In genomic region chr6:166610104-166610503, GRCh38 we compare ENCODE assay signal across 19 cellular contexts. TPM values are rescaled to one million over a fixed set of nuclear protein-coding genes. Genes with fewer than 3 reads are reported as not detected.
A peak's percentile ranks its signal among the peaks of the same experiment; 100 is the strongest.
DNase-seq lines count a peak whose midpoint lies in the region; ATAC-seq and TF ChIP-seq lines count a peak whose summit lies in the region.
"Had no signal": no experiment of that assay in that cellular context is flagged by ENCODE, and none has a peak within 500 bp of the region (broad histone marks: within the 10 kb centered on the region; RNA-seq: fewer than 3 reads in every experiment).

No MANE protein-coding gene starts in this region.

- POLR2A ChIA-PET in CD4-positive, alpha-beta memory T cell (lab: Charles Lee; ENCODE audit: partially characterized antibody), result no interaction called here

- no peaks in the 10 kb centered on the region for H3K27me3 Mint-ChIP-seq in activated CD8-positive, alpha-beta memory T cell treated with anti-CD3 and anti-CD28 coated beads, Interleukin-2, amount 10 ng/mL, durations not matched to agents 7 days and 5 days
- no peaks in the 10 kb centered on the region for H3K27me3 Mint-ChIP-seq in endodermal cell (ENCODE audit: insufficient read depth)
- H3K27me3 Mint-ChIP-seq in neural progenitor cell (ENCODE audit: insufficient read depth, low read depth), result peaks cover 4% of the 10 kb centered on the region
- H3K27me3 Mint-ChIP-seq in CD4-positive, alpha-beta memory T cell, result no peaks in the 10 kb centered on the region

- no peak overlapping the region for H3K4me3 ChIP-seq in endodermal cell (ENCODE audit: low read length)
- no peak overlapping the region for H3K4me3 ChIP-seq in neural progenitor cell
- no peak overlapping the region for H3K4me3 ChIP-seq in CD4-positive, alpha-beta memory T cell (ENCODE audit: low read length in 2 of 2)
- H3K4me3 ChIP-seq: A549, GM23338, SK-N-MC had no signal

- peak; percentile 22 for DNase-seq in activated CD8-positive, alpha-beta memory T cell treated with anti-CD3 and anti-CD28 coated beads, Interleukin-2, amount 10 ng/mL, durations not matched to agents 7 days and 5 days
- no peak for DNase-seq in activated CD8-positive, alpha-beta memory T cell treated with anti-CD3 and anti-CD28 coated beads, Interleukin-2, amount 50 U/mL, for 4 hours
- DNase-seq in endodermal cell (peak; percentile 32), neural progenitor cell (ENCODE audit: low spot score) (peak; percentile 39), occipital lobe (lab: John Stamatoyannopoulos, UW) (no peak)
- no peak for DNase-seq in stimulated activated effector memory CD8-positive, alpha-beta T cell treated with anti-CD3 and anti-CD28 coated beads, Interleukin-12 subunit alpha, Interleukin-12 subunit beta, amount 100 ng/mL, for 72 hours (ENCODE audit: low spot score in 2 of 2)
- DNase-seq in CD4-positive, alpha-beta memory T cell, result no peak
- DNase-seq: BE2C, EL, GF-D8, KG1, NCI-H1092 treated with DMSO at 0.1 percent for 48 hours, NCI-H2029 treated with DMSO at 0.1 percent for 48 hours, NCI-H748 treated with DMSO at 0.1 percent for 48 hours, SHP77 treated with DMSO at 0.1 percent for 48 hours had no signal

- no peak overlapping the region for H2AFZ ChIP-seq in neural progenitor cell (replicated peaks)
- H2AFZ ChIP-seq: GM23338 had no signal

- no peak overlapping the region for H3K27ac ChIP-seq in endodermal cell (ENCODE audit: low read depth, low read length)
- H3K27ac ChIP-seq in neural progenitor cell, result no peak overlapping the region
- no peak overlapping the region for H3K27ac ChIP-seq in CD4-positive, alpha-beta memory T cell (ENCODE audit: low read depth, low read length)
- H3K27ac ChIP-seq: A549, RWPE1, SK-N-MC had no signal

- 85 to 93% methylated on average over 7 to 9 of the region's 9 CpGs for WGBS in endodermal cell (ENCODE audit: insufficient coverage in 1 of 2, insufficient read length in 1 of 2), 2 experiments

- H3K36me3 Mint-ChIP-seq in activated CD8-positive, alpha-beta memory T cell treated with anti-CD3 and anti-CD28 coated beads, Interleukin-2, amount 10 ng/mL, durations not matched to agents 7 days and 5 days, result no peaks in the 10 kb centered on the region
- H3K36me3 Mint-ChIP-seq in endodermal cell (ENCODE audit: low read depth) (no peaks in the 10 kb centered on the region), neural progenitor cell (peaks cover 5% of the 10 kb centered on the region)
- no peaks in the 10 kb centered on the region for H3K36me3 Mint-ChIP-seq in stimulated activated effector memory CD8-positive, alpha-beta T cell treated with anti-CD3 and anti-CD28 coated beads, Interleukin-12 subunit alpha, Interleukin-12 subunit beta, amount 100 ng/mL, for 72 hours
- peaks cover 0 to under 1% of the 10 kb centered on the region in 2 donors for H3K36me3 Mint-ChIP-seq in CD4-positive, alpha-beta memory T cell

- H3K27me3 ChIP-seq in endodermal cell (ENCODE audit: control insufficient read depth, insufficient read depth, low read length, poor library complexity, severe bottlenecking) (no peaks in the 10 kb centered on the region), neural progenitor cell (no peaks in the 10 kb centered on the region)
- no peaks in the 10 kb centered on the region for H3K27me3 ChIP-seq in CD4-positive, alpha-beta memory T cell (ENCODE audit: insufficient read depth, low read length)
- H3K27me3 ChIP-seq: BE2C had no signal

- no peaks in the 10 kb centered on the region for H3K9me3 Mint-ChIP-seq in activated CD8-positive, alpha-beta memory T cell treated with anti-CD3 and anti-CD28 coated beads, Interleukin-2, amount 10 ng/mL, durations not matched to agents 7 days and 5 days (ENCODE audit: low read depth)
- H3K9me3 Mint-ChIP-seq in endodermal cell (no peaks in the 10 kb centered on the region), neural progenitor cell (no peaks in the 10 kb centered on the region)
- no peaks in the 10 kb centered on the region for H3K9me3 Mint-ChIP-seq in stimulated activated effector memory CD8-positive, alpha-beta T cell treated with anti-CD3 and anti-CD28 coated beads, Interleukin-12 subunit alpha, Interleukin-12 subunit beta, amount 100 ng/mL, for 72 hours
- no peaks in the 10 kb centered on the region for H3K9me3 Mint-ChIP-seq in CD4-positive, alpha-beta memory T cell
- H3K9me3 Mint-ChIP-seq: GM23338 had no signal

- H3K4me2 ChIP-seq in neural progenitor cell, result peak overlapping the region; percentile 42
- H3K4me2 ChIP-seq: A549, GM23338 had no signal

- H3K79me2 ChIP-seq in neural progenitor cell (ENCODE audit: low read depth), result peaks cover 13% of the 10 kb centered on the region

- CTCF ChIA-PET in activated CD8-positive, alpha-beta memory T cell treated with anti-CD3 and anti-CD28 coated beads, Interleukin-2, amount 10 ng/mL, durations not matched to agents 7 days and 5 days (lab: Charles Lee), result interaction anchor here (0.9 kb wide), 1 partner anchor 12 kb away, joined by 3 read pairs; no protein-coding TSS in a partner anchor
- CTCF ChIA-PET in CD4-positive, alpha-beta memory T cell (lab: Charles Lee; ENCODE audit: partially characterized antibody), result no interaction called here

- no peaks in the 10 kb centered on the region for H3K4me1 Mint-ChIP-seq in activated CD8-positive, alpha-beta memory T cell treated with anti-CD3 and anti-CD28 coated beads, Interleukin-2, amount 10 ng/mL, durations not matched to agents 7 days and 5 days
- H3K4me1 Mint-ChIP-seq in endodermal cell (peaks cover 18% of the 10 kb centered on the region), neural progenitor cell (peaks cover 34% of the 10 kb centered on the region)
- H3K4me1 Mint-ChIP-seq in stimulated activated effector memory CD8-positive, alpha-beta T cell treated with anti-CD3 and anti-CD28 coated beads, Interleukin-12 subunit alpha, Interleukin-12 subunit beta, amount 100 ng/mL, for 72 hours, result no peaks in the 10 kb centered on the region
- peaks cover 0 to 1% (median 0%) of the 10 kb centered on the region in 4 donors for H3K4me1 Mint-ChIP-seq in CD4-positive, alpha-beta memory T cell

- no peak for ATAC-seq in activated CD8-positive, alpha-beta memory T cell treated with anti-CD3 and anti-CD28 coated beads, Interleukin-2, amount 10 ng/mL, durations not matched to agents 7 days and 5 days
- no peak for ATAC-seq in stimulated activated effector memory CD8-positive, alpha-beta T cell treated with anti-CD3 and anti-CD28 coated beads, Interleukin-12 subunit alpha, Interleukin-12 subunit beta, amount 100 ng/mL, for 72 hours
- ATAC-seq: A549, GM23338 had no signal

- no peak overlapping the region for H3K27ac Mint-ChIP-seq in activated CD8-positive, alpha-beta memory T cell treated with anti-CD3 and anti-CD28 coated beads, Interleukin-2, amount 10 ng/mL, durations not matched to agents 7 days and 5 days
- H3K27ac Mint-ChIP-seq in endodermal cell (no peak overlapping the region), neural progenitor cell (no peak overlapping the region)
- no peak overlapping the region for H3K27ac Mint-ChIP-seq in stimulated activated effector memory CD8-positive, alpha-beta T cell treated with anti-CD3 and anti-CD28 coated beads, Interleukin-12 subunit alpha, Interleukin-12 subunit beta, amount 100 ng/mL, for 72 hours
- peak overlapping the region in 1 of 7 donors; percentile 16 for H3K27ac Mint-ChIP-seq in CD4-positive, alpha-beta memory T cell
- H3K27ac Mint-ChIP-seq: GM23338 had no signal

- intact Hi-C loops in CD4-positive, alpha-beta memory T cell (cut with micrococcal nuclease), result no loop called here

- H3K9me3 ChIP-seq in endodermal cell (ENCODE audit: control insufficient read depth, low read length) (no peaks in the 10 kb centered on the region), neural progenitor cell (ENCODE audit: low read depth) (no peaks in the 10 kb centered on the region)
- H3K9me3 ChIP-seq in CD4-positive, alpha-beta memory T cell (ENCODE audit: control insufficient read depth in 1 of 2, low read length in 2 of 2), result no peaks in the 10 kb centered on the region
- H3K9me3 ChIP-seq: A549, BE2C had no signal

- H3K9ac ChIP-seq in endodermal cell (ENCODE audit: extremely low read depth, low read length, poor library complexity, severe bottlenecking) (no peak overlapping the region), neural progenitor cell (no peak overlapping the region)

- H3K4me1 ChIP-seq in endodermal cell (ENCODE audit: control insufficient read depth, insufficient read depth, low read length), result peaks cover 1% of the 10 kb centered on the region
- H3K4me1 ChIP-seq in neural progenitor cell, result peaks cover 10% of the 10 kb centered on the region
- no peaks in the 10 kb centered on the region for H3K4me1 ChIP-seq in CD4-positive, alpha-beta memory T cell (ENCODE audit: insufficient read depth, low read length)
- H3K4me1 ChIP-seq: A549 had no signal

- peaks cover 3% of the 10 kb centered on the region for H4K20me1 ChIP-seq in neural progenitor cell (ENCODE audit: low read depth)

- H3K36me3 ChIP-seq in endodermal cell (ENCODE audit: control insufficient read depth, insufficient read depth, low read length) (no peaks in the 10 kb centered on the region), neural progenitor cell (no peaks in the 10 kb centered on the region)
- H3K36me3 ChIP-seq in CD4-positive, alpha-beta memory T cell (ENCODE audit: insufficient read depth, low read length), result no peaks in the 10 kb centered on the region
- H3K36me3 ChIP-seq: BE2C had no signal

- no peak for TF ChIP-seq CTCF in endodermal cell (conservative IDR thresholded peaks at IDR 0.05)
- no peak for TF ChIP-seq CTCF in neural progenitor cell (IDR thresholded peaks at IDR 0.05)

- no peaks in the 10 kb centered on the region for H3F3A ChIP-seq in neural progenitor cell (ENCODE audit: low read depth)

- H3K4me3 Mint-ChIP-seq in activated CD8-positive, alpha-beta memory T cell treated with anti-CD3 and anti-CD28 coated beads, Interleukin-2, amount 10 ng/mL, durations not matched to agents 7 days and 5 days, result no peak overlapping the region
- H3K4me3 Mint-ChIP-seq in endodermal cell (no peak overlapping the region), neural progenitor cell (no peak overlapping the region)
- H3K4me3 Mint-ChIP-seq in stimulated activated effector memory CD8-positive, alpha-beta T cell treated with anti-CD3 and anti-CD28 coated beads, Interleukin-12 subunit alpha, Interleukin-12 subunit beta, amount 100 ng/mL, for 72 hours, result no peak overlapping the region
- H3K4me3 Mint-ChIP-seq in CD4-positive, alpha-beta memory T cell, result no peak overlapping the region
- H3K4me3 Mint-ChIP-seq: GM23338 had no signal

RNA-seq across cellular contexts. Expression of gene RPS6KA2, which starts 16.9 kb away (rescaled TPM):
- 1 to 10 TPM; 4.5 to 5.4 TPM for total RNA-seq in activated CD8-positive, alpha-beta memory T cell treated with anti-CD3 and anti-CD28 coated beads, Interleukin-2, amount 10 ng/mL, durations not matched to agents 7 days and 5 days
- total RNA-seq in endodermal cell (10 to 100 TPM; 17.9 to 23.9 TPM), neural progenitor cell (ENCODE audit: low replicate concordance) (8.2 and 14.3 TPM in 2 replicates), occipital lobe (18.4 TPM)
- 16.7 TPM for polyA plus RNA-seq in endodermal cell (2013, experiment 1 of 2)
- 16.3 TPM for polyA plus RNA-seq in endodermal cell (2013, experiment 2 of 2)
- 10 to 100 TPM in 1 of 2 experiments, 1 to 10 TPM in 1; 9.7 to 10.6 TPM for total RNA-seq in CD4-positive, alpha-beta memory T cell
- 1 to 10 TPM; 1.1 to 3.4 TPM for polyA plus RNA-seq in CD4-positive, alpha-beta memory T cell

RNA-seq across cellular contexts. Expression of gene RAMACL, which starts 23.6 kb away (rescaled TPM):
- total RNA-seq in activated CD8-positive, alpha-beta memory T cell treated with anti-CD3 and anti-CD28 coated beads, Interleukin-2, amount 10 ng/mL, durations not matched to agents 7 days and 5 days, result under 1 TPM; 0.14 to 0.29 TPM
- total RNA-seq in endodermal cell, result 1 to 10 TPM in 1 of 2 donors, under 1 TPM in 1; 0.80 to 2.5 TPM
- 0.11 TPM for polyA plus RNA-seq in endodermal cell (2013, experiment 1 of 2)
- 0.33 TPM for polyA plus RNA-seq in endodermal cell (2013, experiment 2 of 2)
- 0.19 and 0.56 TPM in 2 replicates for total RNA-seq in neural progenitor cell (ENCODE audit: low replicate concordance)
- total RNA-seq in occipital lobe, result 1.2 TPM
- under 1 TPM; 0.30 to 0.41 TPM for total RNA-seq in CD4-positive, alpha-beta memory T cell
- under 1 TPM; 0.39 to 0.41 TPM for polyA plus RNA-seq in CD4-positive, alpha-beta memory T cell

Comparison
In these comparisons a context has a peak if more than half of its experiments do, and no peak if none do; other contexts are left out.
1. DNase-seq: peak in activated CD8-positive, alpha-beta memory T cell treated with anti-CD3 and anti-CD28 coated beads, Interleukin-2, amount 10 ng/mL, durations not matched to agents 7 days and 5 days (single experiment), endodermal cell (single experiment) and neural progenitor cell (single experiment); none in activated CD8-positive, alpha-beta memory T cell treated with anti-CD3 and anti-CD28 coated beads, Interleukin-2, amount 50 U/mL, for 4 hours (single experiment), stimulated activated effector memory CD8-positive, alpha-beta T cell treated with anti-CD3 and anti-CD28 coated beads, Interleukin-12 subunit alpha, Interleukin-12 subunit beta, amount 100 ng/mL, for 72 hours (0 of 2), occipital lobe (single experiment) and CD4-positive, alpha-beta memory T cell (0 of 5).